13 cellular contexts compared by ENCODE assay signal in genomic region chr1:8652607-8653046, GRCh38.
DNase-seq lines count a peak whose midpoint lies in the region; ATAC-seq and TF ChIP-seq lines count a peak whose summit lies in the region.
"Had no signal": no experiment of that assay in that cellular context is flagged by ENCODE, and none has a peak within 500 bp of the region (broad histone marks: within the 10 kb centered on the region; RNA-seq: fewer than 3 reads in every experiment).

No MANE protein-coding gene starts in this region.

- peak overlapping the region in 1 of 7 donors; percentile 9 for H3K4me3 Mint-ChIP-seq in CD8-positive, alpha-beta memory T cell
- no peak overlapping the region for H3K4me3 Mint-ChIP-seq in neural progenitor cell

- no peak overlapping the region for H3K4me3 ChIP-seq in CD8-positive, alpha-beta memory T cell (ENCODE audit: low read length)
- no peak overlapping the region for H3K4me3 ChIP-seq in dorsolateral prefrontal cortex
- no peak overlapping the region for H3K4me3 ChIP-seq in neural progenitor cell

- no peaks in the 10 kb centered on the region for H3K9me3 Mint-ChIP-seq in CD8-positive, alpha-beta memory T cell
- H3K9me3 Mint-ChIP-seq in neural progenitor cell = no peaks in the 10 kb centered on the region

- ATAC-seq in GM21515 (IDR thresholded peaks at IDR 0.05; ENCODE audit: unreplicated experiment) = no peak

- H3K4me2 ChIP-seq in neural progenitor cell = no peak overlapping the region

- CTCF ChIA-PET in CD8-positive, alpha-beta memory T cell (lab: Charles Lee) = interaction anchor here (0.6 to 2.0 kb wide), 2 partner anchors 18 to 73 kb away, joined by 3 to 6 read pairs; no protein-coding TSS in a partner anchor

- H3K27me3 ChIP-seq in CD8-positive, alpha-beta memory T cell (ENCODE audit: insufficient read depth, low read length, poor library complexity, severe bottlenecking) = no peaks in the 10 kb centered on the region
- H3K27me3 ChIP-seq in dorsolateral prefrontal cortex (no peaks in the 10 kb centered on the region), neural progenitor cell (no peaks in the 10 kb centered on the region)

- H3K27me3 Mint-ChIP-seq in CD8-positive, alpha-beta memory T cell = no peaks in the 10 kb centered on the region
- H3K27me3 Mint-ChIP-seq in neural progenitor cell (ENCODE audit: insufficient read depth, low read depth) = no peaks in the 10 kb centered on the region

- peak overlapping the region in 5 of 8 donors; percentile 35 to 81 (median 66) for H3K27ac Mint-ChIP-seq in CD8-positive, alpha-beta memory T cell
- peak overlapping the region; percentile 72 for H3K27ac Mint-ChIP-seq in neural progenitor cell

- POLR2A ChIA-PET in CD8-positive, alpha-beta memory T cell (lab: Charles Lee) = no interaction called here

- DNase-seq in CD8-positive, alpha-beta memory T cell = no peak
- peak; percentile 53 for DNase-seq in MV-4-11 (lab: John Stamatoyannopoulos, UW)
- no peak for DNase-seq in dorsolateral prefrontal cortex
- DNase-seq in neural progenitor cell (ENCODE audit: low spot score) = no peak
- no peak for DNase-seq in DMS153 treated with DMSO at 0.1 percent for 48 hours (lab: John Stamatoyannopoulos, UW; ENCODE audit: unreplicated experiment)
- no peak for DNase-seq in NCI-H187 (lab: John Stamatoyannopoulos, UW)
- DNase-seq in NCI-H774 (lab: John Stamatoyannopoulos, UW) = no peak
- DNase-seq: effector CD8-positive, alpha-beta T cell; hippocampal formation; KG1; NCI-H2171 treated with DMSO at 0.1 percent for 48 hours had no signal

- H3K4me1 ChIP-seq in CD8-positive, alpha-beta memory T cell (ENCODE audit: insufficient read depth, low read length) = peaks cover 11% of the 10 kb centered on the region
- peaks cover 14% of the 10 kb centered on the region for H3K4me1 ChIP-seq in neural progenitor cell

- H3K9me3 ChIP-seq in CD8-positive, alpha-beta memory T cell (ENCODE audit: low read length) = no peaks in the 10 kb centered on the region
- no peaks in the 10 kb centered on the region for H3K9me3 ChIP-seq in neural progenitor cell (ENCODE audit: low read depth)

- H3K27ac ChIP-seq in CD8-positive, alpha-beta memory T cell (ENCODE audit: low read depth, low read length) = no peak overlapping the region
- H3K27ac ChIP-seq in dorsolateral prefrontal cortex (peak overlapping the region in 44 of 59 donors; percentile 2 to 74 (median 49)), neural progenitor cell (no peak overlapping the region)
- H3K27ac ChIP-seq: RWPE1 had no signal

- no peak overlapping the region for H2AFZ ChIP-seq in neural progenitor cell (replicated peaks)

- H4K20me1 ChIP-seq in neural progenitor cell (ENCODE audit: low read depth) = peaks cover 75% of the 10 kb centered on the region

- intact Hi-C loops in dorsolateral prefrontal cortex (cut with DNase I) = no loop called here

- no peak overlapping the region for H3K9ac ChIP-seq in neural progenitor cell

- H3F3A ChIP-seq in neural progenitor cell (ENCODE audit: low read depth) = no peaks in the 10 kb centered on the region

- H3K4me1 Mint-ChIP-seq in CD8-positive, alpha-beta memory T cell = peaks cover 16 to 30% (median 25%) of the 10 kb centered on the region in 3 donors
- peaks cover 47% of the 10 kb centered on the region for H3K4me1 Mint-ChIP-seq in neural progenitor cell

- TF ChIP-seq CTCF in dorsolateral prefrontal cortex (IDR thresholded peaks at IDR 0.05 in 54 of 56, conservative IDR thresholded peaks at IDR 0.05 in 2 of 56; ENCODE audit: low read depth in 1 of 56, partially characterized antibody in 56 of 56) = no peak
- TF ChIP-seq CTCF in neural progenitor cell (IDR thresholded peaks at IDR 0.05) = no peak

- H3K79me2 ChIP-seq in neural progenitor cell (ENCODE audit: low read depth) = peaks cover 96% of the 10 kb centered on the region

- peaks cover 8 to 27% (median 11%) of the 10 kb centered on the region in 3 donors for H3K36me3 Mint-ChIP-seq in CD8-positive, alpha-beta memory T cell
- peaks cover 20% of the 10 kb centered on the region for H3K36me3 Mint-ChIP-seq in neural progenitor cell

- H3K36me3 ChIP-seq in CD8-positive, alpha-beta memory T cell (ENCODE audit: insufficient read depth, low read length) = no peaks in the 10 kb centered on the region
- H3K36me3 ChIP-seq in neural progenitor cell = no peaks in the 10 kb centered on the region

Comparison
In these comparisons a context has a peak if more than half of its experiments do, and no peak if none do; other contexts are left out.
1. H3K27ac ChIP-seq: peak in dorsolateral prefrontal cortex (44 of 59); none in CD8-positive, alpha-beta memory T cell (single experiment) and neural progenitor cell (single experiment).